ENCODE assay signal across 23 cellular contexts in genomic region chr10:33183658-33184057, GRCh38.
"Had no signal": no experiment of that assay in that cellular context is flagged by ENCODE, and none has a peak within 500 bp of the region (broad histone marks: within the 10 kb centered on the region; RNA-seq: fewer than 3 reads in every experiment).

No MANE protein-coding gene starts in this region.

- H3K9me3 ChIP-seq: left ventricle myocardium inferior, thoracic aorta, uterus had no signal

- H3K4me1 ChIP-seq: uterus had no signal

- ATAC-seq: activated CD4-positive, CD25-positive, alpha-beta regulatory T cell treated with anti-CD3 and anti-CD28 coated beads, Interleukin-2, amount 50 U/mL, for 24 hours; right cardiac atrium; stimulated activated naive CD8-positive, alpha-beta T cell treated with anti-CD3 and anti-CD28 coated beads, Interleukin-15, Interleukin-2, amounts not matched to agents 100 U/mL and 50 U/mL, for 24 hours had no signal

- H3K4me3 ChIP-seq: coronary artery, dorsolateral prefrontal cortex, left ventricle myocardium inferior, lung, thoracic aorta, uterus had no signal

- H3K36me3 ChIP-seq: uterus, WERI-Rb-1 had no signal

- H3K27me3 ChIP-seq: brain microvascular endothelial cell, uterus had no signal

- H3K27ac ChIP-seq: brain microvascular endothelial cell, coronary artery, dorsolateral prefrontal cortex, left ventricle myocardium inferior, thoracic aorta, uterus, WERI-Rb-1 had no signal

- DNase-seq: activated CD4-positive, alpha-beta T cell treated with anti-CD3 and anti-CD28 coated beads for 48 hours; activated CD4-positive, alpha-beta T cell treated with anti-CD3 and anti-CD28 coated beads, Interleukin-2, amount 50 U/mL, for 48 hours; activated CD8-positive, alpha-beta memory T cell treated with anti-CD3 and anti-CD28 coated beads for 24 hours; activated effector memory CD4-positive, alpha-beta T cell treated with anti-CD3 and anti-CD28 coated beads, Interleukin-2, amount 50 U/mL, for 16 hours; activated naive CD4-positive, alpha-beta T cell treated with anti-CD3 and anti-CD28 coated beads for 36 hours; activated naive CD8-positive, alpha-beta T cell treated with anti-CD3 and anti-CD28 coated beads, Interleukin-2, amount 10 ng/mL, durations not matched to agents 7 days and 5 days; activated T-cell treated with anti-CD3 and anti-CD28 coated beads, Interleukin-2, amount 50 U/mL, for 1 hour; amniotic stem cell; brain microvascular endothelial cell; dorsolateral prefrontal cortex; effector memory CD4-positive, alpha-beta T cell; erythroblast; left ventricle myocardium inferior; posterior cingulate gyrus; right cardiac atrium; stimulated activated CD4-positive, alpha-beta T cell treated with anti-CD3 and anti-CD28 coated beads, Interleukin-4, amount 100 ng/mL, for 1 hour; stimulated activated naive CD8-positive, alpha-beta T cell treated with anti-CD3 and anti-CD28 coated beads, Interleukin-15, Interleukin-2, amounts not matched to agents 100 U/mL and 50 U/mL, for 24 hours; uterus; WERI-Rb-1 had no signal
